Comparison of ENCODE assay signal across 1 cellular context in genomic region chr3:137330246-137330645, GRCh38.
A peak's percentile ranks its signal among the peaks of the same experiment; 100 is the strongest.
TF ChIP-seq lines count a peak whose summit lies in the region.

No MANE protein-coding gene starts in this region.

TF ChIP-seq in GM12878, 131 proteins besides CTCF, POLR2A, EP300 and RAD21 (continued from another document):
- TF ChIP-seq REST (IDR thresholded peaks at IDR 0.05; ENCODE audit: low read depth, low read length) = no peak
- peak; percentile 89 for TF ChIP-seq JUNB (IDR thresholded peaks at IDR 0.05)
- TF ChIP-seq NR2C2 (IDR thresholded peaks at IDR 0.05; ENCODE audit: borderline replicate concordance, control insufficient read depth, insufficient read length, low read depth) = no peak
- TF ChIP-seq BHLHE40 (IDR thresholded peaks at IDR 0.05; ENCODE audit: borderline replicate concordance in 1 of 2, low read depth in 2 of 2, low read length in 1 of 2) = peak; percentile 56 to 71; a peak in 2 of 4 replicates
- no peak for TF ChIP-seq GABPA (IDR thresholded peaks at IDR 0.05; ENCODE audit: low read depth)
- TF ChIP-seq ZNF24 (IDR thresholded peaks at IDR 0.05) = peak; percentile 47; the same call in 1 of the 2 replicates
- TF ChIP-seq NFIC (IDR thresholded peaks at IDR 0.05; ENCODE audit: low read depth, low read length) = peak; percentile 93
- TF ChIP-seq FOXM1 (IDR thresholded peaks at IDR 0.05; ENCODE audit: low read depth, low read length) = peak; percentile 91; the same call in 1 of the 2 replicates
- no peak for TF ChIP-seq SKIL (IDR thresholded peaks at IDR 0.05; ENCODE audit: low read depth, poor library complexity, severe bottlenecking)
- TF ChIP-seq IKZF2 (IDR thresholded peaks at IDR 0.05) = peak; percentile 93 to 95
- peak; percentile 96 for TF ChIP-seq IKZF1 (conservative IDR thresholded peaks at IDR 0.05)
